19 cellular contexts compared by ENCODE assay signal in the genomic region with DNA sequence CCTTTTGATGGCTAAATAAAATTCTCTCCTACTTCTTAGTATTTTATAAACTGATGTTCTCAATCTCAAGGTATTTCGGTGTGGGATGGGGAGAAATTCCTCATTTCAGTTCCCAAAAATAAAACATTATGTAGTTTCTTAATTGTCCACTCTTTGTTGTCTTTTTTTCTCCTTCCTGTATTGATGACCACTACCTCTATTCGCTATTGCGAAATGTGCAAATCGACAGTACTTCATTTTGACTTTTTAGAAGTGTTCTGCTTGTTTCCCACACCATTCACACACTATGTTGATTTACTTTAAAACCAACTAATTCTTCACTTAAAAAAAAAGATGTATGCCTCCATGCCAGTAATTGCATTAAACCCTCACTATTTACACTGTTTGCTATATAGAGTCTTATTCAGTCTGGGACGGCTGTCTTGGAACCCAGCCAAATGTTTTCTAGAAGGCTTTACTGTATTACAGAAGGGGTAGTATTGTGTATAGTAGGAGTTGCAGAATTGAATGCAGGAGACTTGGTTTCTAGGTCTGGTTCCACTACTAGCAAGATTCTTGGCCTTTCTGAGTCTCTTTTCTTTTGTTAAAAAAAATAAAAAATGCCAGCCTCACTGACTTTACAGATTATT.
A peak's percentile ranks its signal among the peaks of the same experiment; 100 is the strongest.
DNase-seq lines count a peak whose midpoint lies in the region; ATAC-seq and TF ChIP-seq lines count a peak whose summit lies in the region.
"Had no signal": no experiment of that assay in that cellular context is flagged by ENCODE, and none has a peak within 500 bp of the region (broad histone marks: within the 10 kb centered on the region; RNA-seq: fewer than 3 reads in every experiment).

No MANE protein-coding gene starts in this region.

- H3K4me3 ChIP-seq in Loucy (ENCODE audit: low read length, poor library complexity, severe bottlenecking), result peak overlapping the region; percentile 96
- H3K4me3 ChIP-seq: neural progenitor cell had no signal

- peaks cover 5% of the 10 kb centered on the region; the same call in 1 of the 2 replicates for H3K36me3 ChIP-seq in Loucy (ENCODE audit: insufficient read depth, low read length)
- H3K36me3 ChIP-seq: neural progenitor cell had no signal

- no peaks in the 10 kb centered on the region for H3K9me2 ChIP-seq in Loucy (replicated peaks; ENCODE audit: low read depth, low read length)

- no peaks in the 10 kb centered on the region for H3K27me3 ChIP-seq in Loucy (ENCODE audit: insufficient read depth, low read length, poor library complexity, severe bottlenecking)
- H3K27me3 ChIP-seq: neural progenitor cell had no signal

- ATAC-seq in GM21786 (IDR thresholded peaks at IDR 0.05; ENCODE audit: unreplicated experiment), result no peak
- ATAC-seq: activated naive CD8-positive, alpha-beta T cell treated with anti-CD3 and anti-CD28 coated beads, Interleukin-2, amount 50 U/mL, for 24 hours; stimulated activated naive CD8-positive, alpha-beta T cell treated with anti-CD3 and anti-CD28 coated beads, Interleukin-15, amount 100 ng/mL, for 72 hours had no signal

- H3K4me2 ChIP-seq in Loucy (ENCODE audit: low read depth, low read length, poor library complexity, severe bottlenecking), result peak overlapping the region; percentile 94
- H3K4me2 ChIP-seq: neural progenitor cell had no signal

- H3F3A ChIP-seq in Loucy (ENCODE audit: low read depth), result no peaks in the 10 kb centered on the region

- no peak overlapping the region for H2AFZ ChIP-seq in Loucy (ENCODE audit: low read length)
- H2AFZ ChIP-seq: neural progenitor cell had no signal

- DNase-seq in NCI-H2081 (lab: John Stamatoyannopoulos, UW), result peak; percentile 12 to 38
- no peak for DNase-seq in NCI-H2081 treated with DMSO at 0.1 percent for 48 hours (lab: John Stamatoyannopoulos, UW)
- peak; percentile 42 for DNase-seq in OCI-M1 (lab: John Stamatoyannopoulos, UW)
- DNase-seq in medulla oblongata (ENCODE audit: extremely low spot score), result peak; percentile 26
- DNase-seq in activated CD4-positive, alpha-beta T cell treated with anti-CD3 and anti-CD28 coated beads for 1 hour, result no peak
- DNase-seq in T-helper 1 cell, result no peak
- DNase-seq: ACHN; activated CD8-positive, alpha-beta memory T cell treated with anti-CD3 and anti-CD28 coated beads for 24 hours; activated naive CD8-positive, alpha-beta T cell treated with anti-CD3 and anti-CD28 coated beads, Interleukin-2, amount 50 U/mL, for 24 hours; CD8-positive, alpha-beta memory T cell; effector CD8-positive, alpha-beta T cell; GDM1; H9; hippocampal formation; midbrain; stimulated activated naive CD8-positive, alpha-beta T cell treated with anti-CD3 and anti-CD28 coated beads, Interleukin-15, amount 100 ng/mL, for 72 hours had no signal

- peaks cover 99% of the 10 kb centered on the region for H3K79me2 ChIP-seq in Loucy (ENCODE audit: insufficient read depth, low read length)

- peaks cover 47% of the 10 kb centered on the region for H3K4me1 ChIP-seq in Loucy (ENCODE audit: insufficient read depth, low read length, poor library complexity, severe bottlenecking)

- H4K20me1 ChIP-seq in Loucy (ENCODE audit: insufficient read depth, low read length, poor library complexity, severe bottlenecking), result peaks cover 82% of the 10 kb centered on the region

- H3K9me3 ChIP-seq in Loucy (ENCODE audit: insufficient read depth, low read depth, low read length), result no peaks in the 10 kb centered on the region

- H3K9ac ChIP-seq in Loucy (ENCODE audit: low read depth, low read length, poor library complexity, severe bottlenecking), result no peak overlapping the region
- H3K9ac ChIP-seq: neural progenitor cell had no signal

- TF ChIP-seq CTCF in Loucy (conservative IDR thresholded peaks at IDR 0.05; ENCODE audit: low read length), result no peak

Comparison
In these comparisons a context has a peak if more than half of its experiments do, and no peak if none do; other contexts are left out.
1. DNase-seq: peak in NCI-H2081 (2 of 2), OCI-M1 (single experiment) and medulla oblongata (single experiment); none in NCI-H2081 treated with DMSO at 0.1 percent for 48 hours (single experiment), activated CD4-positive, alpha-beta T cell treated with anti-CD3 and anti-CD28 coated beads for 1 hour (single experiment) and T-helper 1 cell (0 of 5).